10 cellular contexts compared by ENCODE assay signal in genomic region chr11:839875-840617, GRCh38. TPM values are rescaled to one million over a fixed set of nuclear protein-coding genes. Genes with fewer than 3 reads are reported as not detected.
DNase-seq lines count a peak whose midpoint lies in the region; ATAC-seq, FAIRE-seq and TF ChIP-seq lines count a peak whose summit lies in the region.
"Had no signal": no experiment of that assay in that cellular context is flagged by ENCODE, and none has a peak within 500 bp of the region (broad histone marks: within the 10 kb centered on the region; RNA-seq: fewer than 3 reads in every experiment).

No MANE protein-coding gene starts in this region.

- no peak overlapping the region for H3K18ac ChIP-seq in H1 (ENCODE audit: extremely low read depth, low read length)

- no peak overlapping the region for H4K8ac ChIP-seq in H1 (ENCODE audit: extremely low read depth, insufficient read depth, low read length)

- H3K4ac ChIP-seq in H1 (replicated peaks; ENCODE audit: insufficient read length, low read depth, low read length) = no peak overlapping the region

- no peak for ATAC-seq in activated T-cell treated with anti-CD3 and anti-CD28 coated beads, Interleukin-2, amount 50 U/mL, for 4 hours
- ATAC-seq in stimulated activated memory B cell treated with anti-CD40 and anti-IgM and Interleukin-4, amounts not matched to agents 10 μg/mL and 1 μg/mL and 100 μg/mL, for 72 hours = no peak
- no peak for ATAC-seq in HG03175 (IDR thresholded peaks at IDR 0.05; ENCODE audit: unreplicated experiment)
- ATAC-seq in HG03095 (IDR thresholded peaks at IDR 0.05; ENCODE audit: unreplicated experiment) = no peak

- H2AFZ ChIP-seq in PC-9 = no peak overlapping the region
- H2AFZ ChIP-seq in H1 (ENCODE audit: low read length) = no peak overlapping the region

- no peak overlapping the region for H3K9ac ChIP-seq in H1 (replicated peaks in 1 of 4; ENCODE audit: extremely low read depth in 1 of 4, low read depth in 3 of 4, low read length in 3 of 4)

- H4K20me1 ChIP-seq in PC-9 (ENCODE audit: insufficient read depth) = peaks cover 18% of the 10 kb centered on the region
- peaks cover 5 to 38% of the 10 kb centered on the region in 2 experiments for H4K20me1 ChIP-seq in H1 (replicated peaks in 1 of 2; ENCODE audit: control insufficient read depth in 1 of 2, insufficient read depth in 2 of 2, low read length in 2 of 2)

- H3K9me3 ChIP-seq in PC-9 (ENCODE audit: insufficient read depth, low read depth) = no peaks in the 10 kb centered on the region
- H3K9me3 ChIP-seq in H1 (ENCODE audit: insufficient read depth in 2 of 2, low read depth in 1 of 2, low read length in 1 of 2) = no peaks in the 10 kb centered on the region

- H3K36me3 Mint-ChIP-seq in activated T-cell treated with anti-CD3 and anti-CD28 coated beads, Interleukin-2, amount 50 U/mL, for 4 hours (ENCODE audit: insufficient read depth) = no peaks in the 10 kb centered on the region
- peaks cover 14% of the 10 kb centered on the region for H3K36me3 Mint-ChIP-seq in stimulated activated memory B cell treated with anti-CD40 and anti-IgM and Interleukin-4, amounts not matched to agents 10 μg/mL and 1 μg/mL and 100 μg/mL, for 72 hours

- H3K23me2 ChIP-seq in H1 (ENCODE audit: low read depth, low read length) = peaks cover 20% of the 10 kb centered on the region; the same call in 1 of the 2 replicates

- H4K91ac ChIP-seq in H1 (replicated peaks; ENCODE audit: insufficient read length, low read length) = no peak overlapping the region

- H3K14ac ChIP-seq in H1 (ENCODE audit: insufficient read length) = no peak overlapping the region

- WGBS in H1 (ENCODE audit: extremely low coverage in 1 of 2, insufficient coverage in 1 of 2, insufficient read length in 1 of 2, insufficient replicate concordance in 2 of 2, low coverage in 1 of 2, low lambda C conversion rate in 2 of 2, missing lambda C conversion rate in 1 of 2), 2 experiments = 95% methylated on average over 24 of the region's 25 CpGs; no CpG with 5 or more reads in 1 of the 2 experiments

- no peak overlapping the region for H2BK5ac ChIP-seq in H1 (ENCODE audit: low read depth, low read length)

- POLR2A ChIA-PET in PC-9 (lab: Charles Lee; ENCODE audit: unreplicated experiment) = interaction anchor here (0.5 kb wide), 1 partner anchor 32 kb away, joined by 4 read pairs; no protein-coding TSS in a partner anchor
- POLR2A ChIA-PET in H1 (lab: Charles Lee; ENCODE audit: partially characterized antibody) = interaction anchor here (0.8 to 40.4 kb wide), 3 partner anchors 17 to 63 kb away, joined by 4 to 1917 read pairs (median 234); partner anchors contain the start of genes CD151, CEND1, CRACR2B and PIDD1

- H3F3A ChIP-seq in PC-9 (ENCODE audit: insufficient read depth, low read depth) = peaks cover 14% of the 10 kb centered on the region; the same call in 1 of the 2 replicates

- H3K4me3 ChIP-seq in PC-9 (no peak overlapping the region; the same call in 1 of the 2 replicates), H1 (ENCODE audit: extremely low read depth in 1 of 4, insufficient read depth in 2 of 4, low read depth in 3 of 4, low read length in 4 of 4) (no peak overlapping the region)

- DNase-seq in activated T-cell treated with anti-CD3 and anti-CD28 coated beads, Interleukin-2, amount 50 U/mL, for 4 hours = no peak
- DNase-seq in activated T-cell treated with anti-CD3 and anti-CD28 coated beads for 4 hours (no peak), PC-9 (no peak), H1 (ENCODE audit: low read depth in 1 of 2, low spot score in 2 of 2) (no peak), COLO829 (ENCODE audit: low spot score) (no peak)
- DNase-seq: GDM1 had no signal

- H2BK120ac ChIP-seq in H1 (replicated peaks; ENCODE audit: low read depth, low read length) = no peak overlapping the region

- H2BK20ac ChIP-seq in H1 (ENCODE audit: low read length) = no peak overlapping the region

- intact Hi-C loops in PC-9 (cut with micrococcal nuclease; ENCODE audit: unreplicated experiment) = loop anchor here (5.0 kb wide), 1 partner anchor 33 kb away; the partner anchor contains the start of genes PIDD1 and RPLP2

- no peak overlapping the region for H3K23ac ChIP-seq in H1 (ENCODE audit: insufficient read length)

- peaks cover 25% of the 10 kb centered on the region for H3K4me1 Mint-ChIP-seq in activated T-cell treated with anti-CD3 and anti-CD28 coated beads, Interleukin-2, amount 50 U/mL, for 4 hours (ENCODE audit: low read depth)
- peaks cover 43% of the 10 kb centered on the region for H3K4me1 Mint-ChIP-seq in stimulated activated memory B cell treated with anti-CD40 and anti-IgM and Interleukin-4, amounts not matched to agents 10 μg/mL and 1 μg/mL and 100 μg/mL, for 72 hours

- no peak overlapping the region for H3K27ac ChIP-seq in PC-9
- H3K27ac ChIP-seq in H1 (ENCODE audit: low read depth, low read length) = no peak overlapping the region

- peak overlapping the region; percentile 85 for H3K4me3 Mint-ChIP-seq in activated T-cell treated with anti-CD3 and anti-CD28 coated beads, Interleukin-2, amount 50 U/mL, for 4 hours
- H3K4me3 Mint-ChIP-seq in stimulated activated memory B cell treated with anti-CD40 and anti-IgM and Interleukin-4, amounts not matched to agents 10 μg/mL and 1 μg/mL and 100 μg/mL, for 72 hours = peak overlapping the region; percentile 89

- H3K9me2 ChIP-seq in PC-9 (ENCODE audit: insufficient read depth) = no peaks in the 10 kb centered on the region

- peaks cover 3% of the 10 kb centered on the region for H3K27me3 Mint-ChIP-seq in activated T-cell treated with anti-CD3 and anti-CD28 coated beads, Interleukin-2, amount 50 U/mL, for 4 hours (ENCODE audit: low read depth)
- H3K27me3 Mint-ChIP-seq in stimulated activated memory B cell treated with anti-CD40 and anti-IgM and Interleukin-4, amounts not matched to agents 10 μg/mL and 1 μg/mL and 100 μg/mL, for 72 hours = peaks cover 19% of the 10 kb centered on the region

- CTCF ChIA-PET in PC-9 (lab: Charles Lee) (no interaction called here), H1 (lab: Charles Lee; ENCODE audit: partially characterized antibody) (interaction anchor here (0.6 to 5.2 kb wide), 11 partner anchors 8 to 233 kb away, joined by 3 to 26 read pairs (median 5); partner anchors contain the start of genes CRACR2B and PNPLA2)

- H3K9me3 Mint-ChIP-seq in activated T-cell treated with anti-CD3 and anti-CD28 coated beads, Interleukin-2, amount 50 U/mL, for 4 hours = no peaks in the 10 kb centered on the region
- no peaks in the 10 kb centered on the region for H3K9me3 Mint-ChIP-seq in stimulated activated memory B cell treated with anti-CD40 and anti-IgM and Interleukin-4, amounts not matched to agents 10 μg/mL and 1 μg/mL and 100 μg/mL, for 72 hours

- no peak overlapping the region for H3K56ac ChIP-seq in H1 (replicated peaks; ENCODE audit: insufficient read length, low read depth, low read length)

- H3K27me3 ChIP-seq in PC-9 (ENCODE audit: insufficient read depth, low read depth) = no peaks in the 10 kb centered on the region
- H3K27me3 ChIP-seq in H1 (replicated peaks in 1 of 4; ENCODE audit: control insufficient read depth in 3 of 4, extremely low read depth in 1 of 4, insufficient read depth in 3 of 4, low read length in 3 of 4) = no peaks in the 10 kb centered on the region

- peaks cover 21% of the 10 kb centered on the region for H3K4me1 ChIP-seq in PC-9 (replicated peaks; ENCODE audit: insufficient read depth)
- peaks cover 0 to 19% (median 13%) of the 10 kb centered on the region in 4 experiments; a peak in 6 of 7 replicates for H3K4me1 ChIP-seq in H1 (replicated peaks in 1 of 4; ENCODE audit: control insufficient read depth in 3 of 4, insufficient read depth in 4 of 4, low read length in 3 of 4)

- no peak overlapping the region for H2BK15ac ChIP-seq in H1 (ENCODE audit: low read length)

- H3K36me3 ChIP-seq in PC-9 (ENCODE audit: low read depth) = no peaks in the 10 kb centered on the region
- H3K36me3 ChIP-seq in H1 (ENCODE audit: control insufficient read depth in 2 of 4, insufficient read depth in 4 of 4, low read length in 3 of 4) = peaks cover 10 to 30% (median 24%) of the 10 kb centered on the region in 4 experiments; a peak in 7 of 8 replicates

- H3K27ac Mint-ChIP-seq in stimulated activated memory B cell treated with anti-CD40 and anti-IgM and Interleukin-4, amounts not matched to agents 10 μg/mL and 1 μg/mL and 100 μg/mL, for 72 hours = peak overlapping the region; percentile 84

- no peak overlapping the region for H4K5ac ChIP-seq in H1 (ENCODE audit: insufficient read length, low read depth, low read length)

- no peak for TF ChIP-seq POLR2A in H1 (IDR thresholded peaks at IDR 0.05; ENCODE audit: control extremely low read depth in 1 of 2, low read depth in 2 of 2, low read length in 2 of 2)

- no peak overlapping the region for H2BK12ac ChIP-seq in H1 (ENCODE audit: low read depth, low read length)

- no peak for FAIRE-seq in H1 (lab: Jason Lieb, UNC)
- FAIRE-seq: islet of Langerhans had no signal

- TF ChIP-seq EP300 in H1 (IDR thresholded peaks at IDR 0.05; ENCODE audit: borderline replicate concordance in 1 of 2, low read depth in 2 of 2, low read length in 2 of 2) = no peak

- H3K79me2 ChIP-seq in PC-9 (ENCODE audit: low read depth) = peaks cover 20% of the 10 kb centered on the region
- peaks cover 0 to 18% of the 10 kb centered on the region in 2 experiments; a peak in 2 of 4 replicates for H3K79me2 ChIP-seq in H1 (ENCODE audit: control insufficient read depth in 1 of 2, insufficient read depth in 2 of 2, low read length in 2 of 2)

- H3K4me2 ChIP-seq in PC-9 (peak overlapping the region; percentile 83; the same call in 1 of the 2 replicates), H1 (ENCODE audit: insufficient read depth in 1 of 2, low read depth in 2 of 2, low read length in 2 of 2) (no peak overlapping the region; a peak in 1 of 4 replicates)

- TF ChIP-seq RAD21 in H1 (IDR thresholded peaks at IDR 0.05 in 1 of 2, conservative IDR thresholded peaks at IDR 0.05 in 1 of 2; ENCODE audit: low read depth in 2 of 2, low read length in 2 of 2) = peak; percentile 17 to 32; a peak in 3 of 4 replicates

- TF ChIP-seq CTCF in PC-9 (conservative IDR thresholded peaks at IDR 0.05) (peak; percentile 34; the same call in 1 of the 2 replicates), H1 (IDR thresholded peaks at IDR 0.05; ENCODE audit: control extremely low read depth in 1 of 3, insufficient read depth in 1 of 3, low read depth in 1 of 3, low read length in 3 of 3) (peak in 2 of 3 experiments; percentile 41 to 52; a peak in 3 of 4 replicates)

- BruUV-seq in PC-9 (replicated peaks; lab: Mats Ljungman, UMichigan) = no TSS peak

- no peak overlapping the region for H2AK5ac ChIP-seq in H1 (ENCODE audit: low read depth, low read length)

- peaks cover 9% of the 10 kb centered on the region; the same call in 1 of the 2 replicates for H3K79me1 ChIP-seq in H1 (ENCODE audit: low read depth, low read length)

RNA-seq across cellular contexts. Expression of gene POLR2L, which starts 2.3 kb away (rescaled TPM):
- 100 to 1,000 TPM; 167 to 183 (median 174) TPM for total RNA-seq in activated T-cell treated with anti-CD3 and anti-CD28 coated beads, Interleukin-2, amount 50 U/mL, for 4 hours
- 87.4 and 99.7 TPM in 2 replicates for total RNA-seq in PC-9 (2021)
- total RNA-seq in H1 (2021; fragmentation: NEBNext Ultra II Directional; extraction: Animal tissue kit (Norgen Biotek cat#: 25700)) = 151 and 167 TPM in 2 replicates
- polyA plus RNA-seq in H1 (2011; rRNA removed) = 140 and 142 TPM in 2 replicates
- polyA plus RNA-seq in H1 (2011; cell fraction: cytosol; rRNA removed) = 136 TPM
- polyA plus RNA-seq in H1 (2011; cell fraction: nucleus; rRNA removed) = 416 TPM
- polyA plus RNA-seq in H1 (2012, experiment 1 of 2) = 193 to 318 TPM (median 295 TPM) in 4 replicates
- polyA plus RNA-seq in H1 (2012, experiment 2 of 2) = 68.0 TPM
- polyA plus RNA-seq in H1 (2013, experiment 1 of 2) = 240 TPM
- 247 TPM for polyA plus RNA-seq in H1 (2013, experiment 2 of 2)
- polyA minus RNA-seq in H1 (2011; rRNA and poly(A)+ RNA removed) = 72.5 and 95.8 TPM in 2 replicates
- 138 TPM for polyA minus RNA-seq in H1 (2011; cell fraction: cytosol; rRNA and poly(A)+ RNA removed)
- polyA minus RNA-seq in H1 (2011; cell fraction: nucleus; rRNA and poly(A)+ RNA removed) = 79.6 TPM

RNA-seq across cellular contexts. Expression of gene TSPAN4, which starts 2.6 kb away (rescaled TPM):
- total RNA-seq in activated T-cell treated with anti-CD3 and anti-CD28 coated beads, Interleukin-2, amount 50 U/mL, for 4 hours = 1 to 10 TPM; 4.6 to 6.0 (median 5.7) TPM
- 30.4 and 43.6 TPM in 2 replicates for total RNA-seq in PC-9 (2021)
- 74.1 and 75.8 TPM in 2 replicates for total RNA-seq in H1 (2021; fragmentation: NEBNext Ultra II Directional; extraction: Animal tissue kit (Norgen Biotek cat#: 25700))
- 145 and 217 TPM in 2 replicates for polyA plus RNA-seq in H1 (2011; rRNA removed)
- polyA plus RNA-seq in H1 (2011; cell fraction: cytosol; rRNA removed) = 167 TPM
- polyA plus RNA-seq in H1 (2011; cell fraction: nucleus; rRNA removed) = 298 TPM
- polyA plus RNA-seq in H1 (2012, experiment 1 of 2) = 43.0 to 90.8 TPM (median 85.3 TPM) in 4 replicates
- polyA plus RNA-seq in H1 (2012, experiment 2 of 2) = 79.3 TPM
- 88.9 TPM for polyA plus RNA-seq in H1 (2013, experiment 1 of 2)
- polyA plus RNA-seq in H1 (2013, experiment 2 of 2) = 84.1 TPM
- polyA minus RNA-seq in H1 (2011; rRNA and poly(A)+ RNA removed) = 55.7 and 63.0 TPM in 2 replicates
- polyA minus RNA-seq in H1 (2011; cell fraction: cytosol; rRNA and poly(A)+ RNA removed) = 58.9 TPM
- 56.8 TPM for polyA minus RNA-seq in H1 (2011; cell fraction: nucleus; rRNA and poly(A)+ RNA removed)

RNA-seq across cellular contexts. Expression of gene CD151, which starts 7.3 kb away (rescaled TPM):
- total RNA-seq in activated T-cell treated with anti-CD3 and anti-CD28 coated beads, Interleukin-2, amount 50 U/mL, for 4 hours = 10 to 100 TPM; 33.5 to 39.2 (median 35.6) TPM
- total RNA-seq in PC-9 (2021) = 184 and 199 TPM in 2 replicates
- 93.4 and 101 TPM in 2 replicates for total RNA-seq in H1 (2021; fragmentation: NEBNext Ultra II Directional; extraction: Animal tissue kit (Norgen Biotek cat#: 25700))
- polyA plus RNA-seq in H1 (2011; rRNA removed) = 212 and 257 TPM in 2 replicates
- polyA plus RNA-seq in H1 (2011; cell fraction: cytosol; rRNA removed) = 196 TPM
- polyA plus RNA-seq in H1 (2011; cell fraction: nucleus; rRNA removed) = 315 TPM
- 85.6 to 141 TPM (median 135 TPM) in 4 replicates for polyA plus RNA-seq in H1 (2012, experiment 1 of 2)
- 137 TPM for polyA plus RNA-seq in H1 (2012, experiment 2 of 2)
- 105 TPM for polyA plus RNA-seq in H1 (2013, experiment 1 of 2)
- 114 TPM for polyA plus RNA-seq in H1 (2013, experiment 2 of 2)
- 117 and 123 TPM in 2 replicates for polyA minus RNA-seq in H1 (2011; rRNA and poly(A)+ RNA removed)
- 66.3 TPM for polyA minus RNA-seq in H1 (2011; cell fraction: cytosol; rRNA and poly(A)+ RNA removed)
- 80.7 TPM for polyA minus RNA-seq in H1 (2011; cell fraction: nucleus; rRNA and poly(A)+ RNA removed)

RNA-seq across cellular contexts. Expression of gene CRACR2B, which starts 12.3 kb away (rescaled TPM):
- under 1 TPM; 0.18 to 0.30 (median 0.28) TPM for total RNA-seq in activated T-cell treated with anti-CD3 and anti-CD28 coated beads, Interleukin-2, amount 50 U/mL, for 4 hours
- 17.5 and 21.2 TPM in 2 replicates for total RNA-seq in PC-9 (2021)
- total RNA-seq in H1 (2021; fragmentation: NEBNext Ultra II Directional; extraction: Animal tissue kit (Norgen Biotek cat#: 25700)) = 26.4 and 29.3 TPM in 2 replicates
- 18.2 and 34.9 TPM in 2 replicates for polyA plus RNA-seq in H1 (2011; rRNA removed)
- polyA plus RNA-seq in H1 (2011; cell fraction: cytosol; rRNA removed) = 27.3 TPM
- 119 TPM for polyA plus RNA-seq in H1 (2011; cell fraction: nucleus; rRNA removed)
- 11.5 to 25.5 TPM (median 19.6 TPM) in 4 replicates for polyA plus RNA-seq in H1 (2012, experiment 1 of 2)
- polyA plus RNA-seq in H1 (2012, experiment 2 of 2) = 13.0 TPM
- polyA plus RNA-seq in H1 (2013, experiment 1 of 2) = 19.0 TPM
- 17.3 TPM for polyA plus RNA-seq in H1 (2013, experiment 2 of 2)
- 2.3 and 2.9 TPM in 2 replicates for polyA minus RNA-seq in H1 (2011; rRNA and poly(A)+ RNA removed)
- polyA minus RNA-seq in H1 (2011; cell fraction: cytosol; rRNA and poly(A)+ RNA removed) = 10.1 TPM
- 19.8 TPM for polyA minus RNA-seq in H1 (2011; cell fraction: nucleus; rRNA and poly(A)+ RNA removed)

RNA-seq across cellular contexts. Expression of gene PNPLA2, which starts 21.3 kb away (rescaled TPM):
- 10 to 100 TPM; 55.5 to 62.4 (median 60.2) TPM for total RNA-seq in activated T-cell treated with anti-CD3 and anti-CD28 coated beads, Interleukin-2, amount 50 U/mL, for 4 hours
- total RNA-seq in PC-9 (2021) = 137 and 142 TPM in 2 replicates
- total RNA-seq in H1 (2021; fragmentation: NEBNext Ultra II Directional; extraction: Animal tissue kit (Norgen Biotek cat#: 25700)) = 62.1 and 62.2 TPM in 2 replicates
- polyA plus RNA-seq in H1 (2011; rRNA removed) = 30.9 and 63.7 TPM in 2 replicates
- polyA plus RNA-seq in H1 (2011; cell fraction: cytosol; rRNA removed) = 23.5 TPM
- polyA plus RNA-seq in H1 (2011; cell fraction: nucleus; rRNA removed) = 272 TPM
- 27.2 to 66.6 TPM (median 57.4 TPM) in 4 replicates for polyA plus RNA-seq in H1 (2012, experiment 1 of 2)
- polyA plus RNA-seq in H1 (2012, experiment 2 of 2) = 30.4 TPM
- polyA plus RNA-seq in H1 (2013, experiment 1 of 2) = 53.9 TPM
- polyA plus RNA-seq in H1 (2013, experiment 2 of 2) = 50.2 TPM
- 20.4 and 30.0 TPM in 2 replicates for polyA minus RNA-seq in H1 (2011; rRNA and poly(A)+ RNA removed)
- 34.8 TPM for polyA minus RNA-seq in H1 (2011; cell fraction: cytosol; rRNA and poly(A)+ RNA removed)
- polyA minus RNA-seq in H1 (2011; cell fraction: nucleus; rRNA and poly(A)+ RNA removed) = 76.6 TPM
